In genomic region chr4:139154538-139154937, GRCh38 we compare ENCODE assay signal across 35 cellular contexts. TPM values are rescaled to one million over a fixed set of nuclear protein-coding genes. Genes with fewer than 3 reads are reported as not detected.
DNase-seq lines count a peak whose midpoint lies in the region; ATAC-seq, FAIRE-seq and TF ChIP-seq lines count a peak whose summit lies in the region.
"Had no signal": no experiment of that assay in that cellular context is flagged by ENCODE, and none has a peak within 500 bp of the region (broad histone marks: within the 10 kb centered on the region; RNA-seq: fewer than 3 reads in every experiment).

No MANE protein-coding gene starts in this region.

- TF ChIP-seq EP300 in HepG2 (IDR thresholded peaks at IDR 0.05; ENCODE audit: low read depth in 2 of 2, low read length in 2 of 2) (no peak), HepG2 (CRISPR knock-in tag; IDR thresholded peaks at IDR 0.05; ENCODE audit: borderline replicate concordance) (no peak)

- in situ Hi-C loops in HepG2 (cut with HindIII; ENCODE audit: extremely low pct_ligation_motif_present, low pct_unique_long_range_greater_than_20kb) = no loop called here

- peaks cover 27% of the 10 kb centered on the region for H3K79me2 ChIP-seq in HepG2 (ENCODE audit: insufficient read depth, low read length)

- no peaks in the 10 kb centered on the region for H3K9me3 ChIP-seq in HepG2 (ENCODE audit: low read length)
- H3K9me3 ChIP-seq in right lobe of liver = no peaks in the 10 kb centered on the region
- no peaks in the 10 kb centered on the region for H3K9me3 ChIP-seq in mesodermal cell (ENCODE audit: control insufficient read depth, low read length)
- H3K9me3 ChIP-seq: esophagus squamous epithelium, gastroesophageal sphincter, MG63, thoracic aorta, vagina had no signal

- WGBS in HepG2 (ENCODE audit: low lambda C conversion rate) = 25% methylated on average over 1 of the region's 1 CpG
- 78% methylated on average over 1 of the region's 1 CpG for WGBS in right lobe of liver (ENCODE audit: insufficient coverage, low coverage, low lambda C conversion rate, missing lambda C conversion rate)
- WGBS in mesodermal cell (ENCODE audit: insufficient coverage in 2 of 2), 2 experiments = no CpG with 5 or more reads among the region's 1 CpG

- CTCF ChIA-PET in HepG2 (lab: Yijun Ruan, JAX; ENCODE audit: low intra/inter-chr PET ratio, low total read pairs) = no interaction called here

- no peak overlapping the region for H3K4me3 ChIP-seq in HepG2 (replicated peaks in 1 of 3; ENCODE audit: insufficient read depth in 1 of 3, low read depth in 2 of 3, low read length in 3 of 3)
- H3K4me3 ChIP-seq in right lobe of liver = no peak overlapping the region
- no peak overlapping the region for H3K4me3 ChIP-seq in mesodermal cell (ENCODE audit: extremely low read depth, insufficient read depth, low read length, poor library complexity, severe bottlenecking)
- H3K4me3 ChIP-seq: esophagus squamous epithelium, gastroesophageal sphincter, MG63, thoracic aorta, vagina had no signal

- no peak for TF ChIP-seq RAD21 in HepG2 (CRISPR knock-in tag; IDR thresholded peaks at IDR 0.05)

- H3K4me1 Mint-ChIP-seq in endothelial cell (ENCODE audit: unreplicated experiment) = peaks cover 20% of the 10 kb centered on the region

- peak overlapping the region; percentile 47; the same call in 1 of the 2 replicates for H3K4me2 ChIP-seq in HepG2 (ENCODE audit: low read depth, low read length)

- peaks cover 15% of the 10 kb centered on the region; the same call in 1 of the 2 replicates for H4K20me1 ChIP-seq in HepG2 (ENCODE audit: insufficient read depth, low read length)

- no peaks in the 10 kb centered on the region for H3K9me3 Mint-ChIP-seq in endothelial cell (ENCODE audit: unreplicated experiment)
- H3K9me3 Mint-ChIP-seq: activated naive CD8-positive, alpha-beta T cell treated with anti-CD3 and anti-CD28 coated beads, Interleukin-2, amount 10 ng/mL, durations not matched to agents 7 days and 5 days; CD4-positive, CD25-positive, alpha-beta regulatory T cell; effector memory CD8-positive, alpha-beta T cell; stimulated activated naive CD8-positive, alpha-beta T cell treated with anti-CD3 and anti-CD28 coated beads, Interleukin-15, Interleukin-2, amounts not matched to agents 100 ng/mL and 50 ng/mL, for 24 hours had no signal

- ATAC-seq in HepG2 = peak; percentile 54; the same call in 2 of the 3 replicates
- no peak for ATAC-seq in right lobe of liver
- no peak for ATAC-seq in GM18858 (IDR thresholded peaks at IDR 0.05; ENCODE audit: unreplicated experiment)
- ATAC-seq in GM18873 (IDR thresholded peaks at IDR 0.05; ENCODE audit: low FRiP score, unreplicated experiment) = no peak
- ATAC-seq in foreskin keratinocyte = no peak
- ATAC-seq: effector memory CD8-positive, alpha-beta T cell; gastroesophageal sphincter; PC-3; Right ventricle myocardium inferior; sciatic nerve; SK-N-SH treated with all-trans-retinoic acid at 6 μM for 48 hours had no signal

- H3K27ac Mint-ChIP-seq in endothelial cell (ENCODE audit: unreplicated experiment) = peak overlapping the region; percentile 6
- H3K27ac Mint-ChIP-seq: activated naive CD8-positive, alpha-beta T cell treated with anti-CD3 and anti-CD28 coated beads, Interleukin-2, amount 10 ng/mL, durations not matched to agents 7 days and 5 days; CD4-positive, CD25-positive, alpha-beta regulatory T cell; stimulated activated naive CD8-positive, alpha-beta T cell treated with anti-CD3 and anti-CD28 coated beads, Interleukin-15, Interleukin-2, amounts not matched to agents 100 ng/mL and 50 ng/mL, for 24 hours; T-helper 17 cell had no signal

- no peak for FAIRE-seq in HepG2 (lab: Jason Lieb, UNC)
- FAIRE-seq: A204.1, astrocyte had no signal

- H3K27me3 ChIP-seq in HepG2 (ENCODE audit: control insufficient read depth in 1 of 2, insufficient read depth in 2 of 2, low read length in 2 of 2) (no peaks in the 10 kb centered on the region), right lobe of liver (no peaks in the 10 kb centered on the region), foreskin keratinocyte (no peaks in the 10 kb centered on the region)
- H3K27me3 ChIP-seq: esophagus squamous epithelium, gastroesophageal sphincter, MG63, vagina had no signal

- no TSS peak for BruUV-seq in HepG2 (replicated peaks; lab: Mats Ljungman, UMichigan)

- no peaks in the 10 kb centered on the region; a peak in 1 of 5 replicates for H3K36me3 ChIP-seq in HepG2 (replicated peaks in 1 of 2; ENCODE audit: control insufficient read depth in 1 of 2, insufficient read depth in 2 of 2, low read length in 2 of 2)
- no peaks in the 10 kb centered on the region for H3K36me3 ChIP-seq in right lobe of liver
- H3K36me3 ChIP-seq in mesodermal cell (ENCODE audit: control insufficient read depth, insufficient read depth, low read length) = no peaks in the 10 kb centered on the region
- H3K36me3 ChIP-seq: esophagus squamous epithelium, MG63, thoracic aorta, vagina had no signal

- DNase-seq in HepG2 (ENCODE audit: low spot score) (peak; percentile 55), right lobe of liver (no peak), endothelial cell (ENCODE audit: low spot score) (no peak), foreskin keratinocyte (no peak)
- DNase-seq in activated CD4-positive, alpha-beta T cell treated with anti-CD3 and anti-CD28 coated beads for 1 hour = no peak
- DNase-seq: activated CD4-positive, alpha-beta T cell treated with anti-CD3 and anti-CD28 coated beads for 48 hours; activated gamma-delta T cell; activated naive CD8-positive, alpha-beta T cell treated with anti-CD3 and anti-CD28 coated beads, Interleukin-2, amount 10 ng/mL, durations not matched to agents 7 days and 5 days; activated T-cell treated with anti-CD3 and anti-CD28 coated beads, Interleukin-2, amount 50 U/mL, for 1 hour; caudate nucleus; CD4-positive, CD25-positive, alpha-beta regulatory T cell; cortex of kidney; effector memory CD8-positive, alpha-beta T cell; esophagus squamous epithelium; hypothalamus; islet precursor cell; KG1; MG63; NCI-H2081; NCI-H446; PC-3; posterior cingulate gyrus; T-helper 17 cell had no signal

- no peak overlapping the region for H3K27ac ChIP-seq in HepG2 (ENCODE audit: extremely low read length, insufficient read depth, low read length)
- no peak overlapping the region for H3K27ac ChIP-seq in right lobe of liver
- H3K27ac ChIP-seq in mesodermal cell (ENCODE audit: low read depth, low read length, severe bottlenecking) = peak overlapping the region; percentile 16
- H3K27ac ChIP-seq in foreskin keratinocyte = no peak overlapping the region
- H3K27ac ChIP-seq: esophagus squamous epithelium, gastroesophageal sphincter, thoracic aorta, vagina had no signal

- no peak overlapping the region for H3K4me3 Mint-ChIP-seq in endothelial cell (ENCODE audit: unreplicated experiment)
- H3K4me3 Mint-ChIP-seq: activated naive CD8-positive, alpha-beta T cell treated with anti-CD3 and anti-CD28 coated beads, Interleukin-2, amount 10 ng/mL, durations not matched to agents 7 days and 5 days; CD4-positive, CD25-positive, alpha-beta regulatory T cell; effector memory CD8-positive, alpha-beta T cell; stimulated activated naive CD8-positive, alpha-beta T cell treated with anti-CD3 and anti-CD28 coated beads, Interleukin-15, Interleukin-2, amounts not matched to agents 100 ng/mL and 50 ng/mL, for 24 hours; T-helper 17 cell had no signal

- TF ChIP-seq CTCF in HepG2 (CRISPR knock-in tag; IDR thresholded peaks at IDR 0.05) (no peak), right lobe of liver (IDR thresholded peaks at IDR 0.05) (no peak), endothelial cell (IDR thresholded peaks at IDR 0.05; ENCODE audit: unreplicated experiment) (no peak), foreskin keratinocyte (conservative IDR thresholded peaks at IDR 0.05) (no peak)

- POLR2A ChIA-PET in HepG2 (lab: Yijun Ruan, JAX) = interaction anchor here (0.9 to 3.4 kb wide), 3 partner anchors 9 to 22 kb away, joined by 3 to 21 read pairs (median 3); partner anchors contain the start of gene ELF2

- intact Hi-C loops in HepG2 (cut with micrococcal nuclease; ENCODE audit: unreplicated experiment) (no loop called here), right lobe of liver (cut with DNase I) (no loop called here)

- TF ChIP-seq POLR2A in HepG2 (IDR thresholded peaks at IDR 0.05; ENCODE audit: insufficient read depth in 1 of 2, low read depth in 2 of 2, low read length in 2 of 2) (no peak), right lobe of liver (IDR thresholded peaks at IDR 0.05) (no peak)

- no peak overlapping the region for H2AFZ ChIP-seq in HepG2 (ENCODE audit: low read length)

- 0 out of 2 replicates have a peak overlapping the region, but pooled peaks have one; percentile 26 for H3K9ac ChIP-seq in HepG2 (ENCODE audit: insufficient read depth, low read depth, low read length)

- H3K4me1 ChIP-seq in HepG2 (ENCODE audit: insufficient read depth, low read length) (peaks cover 26% of the 10 kb centered on the region), right lobe of liver (no peaks in the 10 kb centered on the region), mesodermal cell (ENCODE audit: control insufficient read depth, insufficient read depth, low read length, poor library complexity, severe bottlenecking) (peaks cover 7% of the 10 kb centered on the region), foreskin keratinocyte (no peaks in the 10 kb centered on the region)

- peaks cover 4% of the 10 kb centered on the region for H3K27me3 Mint-ChIP-seq in endothelial cell (ENCODE audit: unreplicated experiment)
- H3K27me3 Mint-ChIP-seq: effector memory CD8-positive, alpha-beta T cell; stimulated activated naive CD8-positive, alpha-beta T cell treated with anti-CD3 and anti-CD28 coated beads, Interleukin-15, Interleukin-2, amounts not matched to agents 100 ng/mL and 50 ng/mL, for 24 hours; T-helper 17 cell had no signal

- H3K36me3 Mint-ChIP-seq in endothelial cell (ENCODE audit: low read depth, unreplicated experiment) = no peaks in the 10 kb centered on the region
- H3K36me3 Mint-ChIP-seq: activated naive CD8-positive, alpha-beta T cell treated with anti-CD3 and anti-CD28 coated beads, Interleukin-2, amount 10 ng/mL, durations not matched to agents 7 days and 5 days; CD4-positive, CD25-positive, alpha-beta regulatory T cell had no signal

RNA-seq across cellular contexts. Expression of gene ELF2, which starts 22.5 kb away (rescaled TPM):
- total RNA-seq in HepG2 (2016; rRNA removed; fragmentation: Illumina TruSeq; extraction: Trizol) (35.4 and 44.5 TPM in 2 replicates), right lobe of liver (10 to 100 TPM; 14.0 to 24.3 (median 16.7) TPM), endothelial cell (ENCODE audit: unreplicated experiment) (48.0 TPM), foreskin keratinocyte (18.9 and 22.1 TPM in 2 replicates)
- 33.4 and 38.1 TPM in 2 replicates for total RNA-seq in HepG2 (2016; cell fraction: cytosol; rRNA removed; fragmentation: Illumina TruSeq; extraction: Trizol; ENCODE audit: low read depth)
- 34.3 and 42.9 TPM in 2 replicates for total RNA-seq in HepG2 (2016; cell fraction: insoluble cytoplasmic fraction; rRNA removed; fragmentation: Illumina TruSeq; extraction: Trizol)
- 31.5 and 31.6 TPM in 2 replicates for total RNA-seq in HepG2 (2016; cell fraction: membrane; rRNA removed; fragmentation: Illumina TruSeq; extraction: Trizol)
- 34.9 and 35.6 TPM in 2 replicates for total RNA-seq in HepG2 (2016; cell fraction: nucleus; rRNA removed; fragmentation: Illumina TruSeq; extraction: Trizol)
- polyA plus RNA-seq in HepG2 (2011; rRNA removed) (24.2 and 28.6 TPM in 2 replicates), foreskin keratinocyte (4.5 and 5.8 TPM in 2 replicates)
- polyA plus RNA-seq in HepG2 (2011; cell fraction: cytosol; rRNA removed) = 14.5 and 18.0 TPM in 2 replicates
- polyA plus RNA-seq in HepG2 (2011; cell fraction: nucleus; rRNA removed) = 18.4 and 19.9 TPM in 2 replicates
- polyA plus RNA-seq in HepG2 (2012) = 19.5 and 21.8 TPM in 2 replicates
- 2.4 and 3.0 TPM in 2 replicates for polyA plus RNA-seq in HepG2 (2016; cell fraction: cytosol; fragmentation: Illumina TruSeq; extraction: Trizol; ENCODE audit: low read depth)
- 25.1 and 29.8 TPM in 2 replicates for polyA plus RNA-seq in HepG2 (2016; cell fraction: insoluble cytoplasmic fraction; fragmentation: Illumina TruSeq; extraction: Trizol; ENCODE audit: low read depth)
- polyA plus RNA-seq in HepG2 (2016; cell fraction: membrane; fragmentation: Illumina TruSeq; extraction: Trizol; ENCODE audit: low read depth) = 6.9 and 7.7 TPM in 2 replicates
- polyA plus RNA-seq in HepG2 (2016; cell fraction: nucleus; fragmentation: Illumina TruSeq; extraction: Trizol; ENCODE audit: insufficient read depth, low read depth) = 35.5 and 38.0 TPM in 2 replicates
- 30.9 and 40.2 TPM in 2 replicates for polyA minus RNA-seq in HepG2 (2011; rRNA and poly(A)+ RNA removed; ENCODE audit: low replicate concordance)
- 25.8 and 27.5 TPM in 2 replicates for polyA minus RNA-seq in HepG2 (2011; cell fraction: cytosol; rRNA and poly(A)+ RNA removed)
- polyA minus RNA-seq in HepG2 (2011; cell fraction: nucleus; rRNA and poly(A)+ RNA removed) = 69.3 and 81.7 TPM in 2 replicates
- polyA plus RNA-seq in mesodermal cell (2013, experiment 1 of 2) = 26.8 TPM
- 26.7 TPM for polyA plus RNA-seq in mesodermal cell (2013, experiment 2 of 2)
